ENCODE assay signal across 22 cellular contexts in the genomic region with DNA sequence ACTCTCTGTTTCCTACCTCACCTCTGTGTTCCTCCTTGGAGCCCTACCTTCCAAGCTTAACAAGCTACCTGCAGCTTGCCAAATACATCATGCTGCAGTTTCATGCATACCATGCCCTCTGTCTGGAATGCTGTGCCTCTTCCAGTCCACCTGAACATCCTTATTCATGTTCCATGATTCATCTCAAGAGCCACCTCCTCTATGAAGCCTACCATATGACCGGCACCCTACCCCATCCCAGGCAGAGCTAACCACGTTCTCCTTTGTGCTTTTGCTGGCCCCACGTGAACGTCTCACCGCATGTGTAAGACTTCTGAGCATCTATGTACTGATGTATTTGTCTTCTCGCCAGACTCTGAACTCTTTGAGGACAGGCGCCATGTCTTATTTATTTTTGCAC.
"Had no signal": no experiment of that assay in that cellular context is flagged by ENCODE, and none has a peak within 500 bp of the region (broad histone marks: within the 10 kb centered on the region; RNA-seq: fewer than 3 reads in every experiment).

No MANE protein-coding gene starts in this region.

- ATAC-seq: K562 had no signal

- H3K36me3 ChIP-seq: SJSA1 had no signal

- FAIRE-seq: K562, RCC 7860 had no signal

- DNase-seq: Kasumi-1, MM.1S, NCI-H1092 treated with DMSO at 0.1 percent for 48 hours, NCI-H1436, NCI-H187, NCI-H2029, NCI-H2081 treated with DMSO at 0.1 percent for 48 hours, NCI-H2171, NCI-H226, NCI-H446, NCI-H510A, NCI-H524 treated with DMSO at 0.1 percent for 48 hours, NCI-H69, NCI-H774, Right ventricle myocardium superior, RPMI8226, SIG-M5 had no signal

- H3K36me3 Mint-ChIP-seq: IgD-negative memory B cell had no signal

- H3K4me3 Mint-ChIP-seq: IgD-negative memory B cell had no signal

- H3K4me3 ChIP-seq: K562, SJSA1, SK-N-MC had no signal
